Comparison of ENCODE assay signal across 10 cellular contexts in the genomic region with DNA sequence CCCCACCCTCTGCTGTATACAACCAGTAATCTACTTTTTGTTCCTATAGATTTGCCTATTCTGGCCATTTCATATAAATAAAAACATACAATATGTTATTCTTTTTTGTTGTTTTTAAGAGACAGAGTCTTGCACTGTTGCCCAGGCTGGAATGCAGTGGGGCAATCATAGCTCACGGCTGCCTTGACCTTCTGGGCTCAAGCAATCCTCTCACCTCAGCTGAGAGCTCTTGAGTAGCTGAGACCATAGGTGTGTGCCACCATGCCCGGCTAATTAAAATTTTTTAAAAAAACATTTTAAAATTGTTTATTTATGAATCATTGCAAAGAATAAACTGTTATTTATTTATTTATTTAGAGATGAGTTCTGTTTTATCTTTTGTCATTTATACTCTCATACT.
"Had no signal": no experiment of that assay in that cellular context is flagged by ENCODE, and none has a peak within 500 bp of the region (broad histone marks: within the 10 kb centered on the region; RNA-seq: fewer than 3 reads in every experiment).

No MANE protein-coding gene starts in this region.

- H3K4me1 ChIP-seq: HAP-1 had no signal

- ATAC-seq: HCT116, HepG2 had no signal

- H2AFZ ChIP-seq: GM23248 had no signal

- H3K9ac ChIP-seq: GM23248 had no signal

- DNase-seq: GM23248, GOT3, H7, HFFc6, KBM-7 had no signal

- H3K4me3 ChIP-seq: GM23248, HAP-1 had no signal

- H3K27ac ChIP-seq: GM23248, HL-60 had no signal

- H3K27me3 Mint-ChIP-seq: IgD-negative memory B cell had no signal

- H3K27ac Mint-ChIP-seq: HFFc6, IgD-negative memory B cell had no signal

- H3K9me3 Mint-ChIP-seq: HFFc6, IgD-negative memory B cell had no signal

- H3K9me3 ChIP-seq: HAP-1 had no signal

- H3K4me3 Mint-ChIP-seq: HFFc6, IgD-negative memory B cell had no signal
